32 cellular contexts compared by ENCODE assay signal in the genomic region with DNA sequence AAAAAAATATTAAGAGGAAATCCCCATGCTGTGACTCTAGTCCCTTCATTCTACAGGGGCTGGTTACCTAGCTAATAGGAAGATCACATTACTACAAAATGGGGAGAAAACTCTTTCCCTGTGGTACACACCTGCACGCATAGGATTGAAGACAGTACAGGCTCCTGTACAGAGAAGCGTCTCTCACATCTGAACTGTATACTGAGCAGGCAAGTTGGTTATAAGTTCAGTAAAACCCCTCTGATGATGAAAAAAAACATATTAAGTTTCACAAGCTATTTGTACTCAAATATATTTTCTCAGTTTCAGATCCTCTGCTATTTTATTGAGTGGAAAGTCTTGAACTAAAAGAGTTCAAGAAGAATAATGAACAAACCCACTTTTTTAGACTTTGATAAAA.
A peak's percentile ranks its signal among the peaks of the same experiment; 100 is the strongest.
DNase-seq lines count a peak whose midpoint lies in the region; ATAC-seq and FAIRE-seq lines count a peak whose summit lies in the region.
"Had no signal": no experiment of that assay in that cellular context is flagged by ENCODE, and none has a peak within 500 bp of the region (broad histone marks: within the 10 kb centered on the region; RNA-seq: fewer than 3 reads in every experiment).

No MANE protein-coding gene starts in this region.

- H3K27me3 Mint-ChIP-seq in activated T-cell treated with anti-CD3 and anti-CD28 coated beads, Interleukin-2, amount 50 U/mL, for 4 hours (ENCODE audit: low read depth): peaks cover 5% of the 10 kb centered on the region
- H3K27me3 Mint-ChIP-seq in activated naive CD8-positive, alpha-beta T cell treated with anti-CD3 and anti-CD28 coated beads, Interleukin-2, amount 50 U/mL, for 24 hours: peaks cover 13% of the 10 kb centered on the region
- H3K27me3 Mint-ChIP-seq: activated naive CD8-positive, alpha-beta T cell treated with anti-CD3 and anti-CD28 coated beads, Interleukin-2, amount 10 ng/mL, durations not matched to agents 7 days and 5 days had no signal

- no peak overlapping the region for H3K27ac Mint-ChIP-seq in activated naive CD8-positive, alpha-beta T cell treated with anti-CD3 and anti-CD28 coated beads, Interleukin-2, amount 50 U/mL, for 24 hours
- H3K27ac Mint-ChIP-seq: activated naive CD8-positive, alpha-beta T cell treated with anti-CD3 and anti-CD28 coated beads, Interleukin-2, amount 10 ng/mL, durations not matched to agents 7 days and 5 days; B cell; CD4-positive, alpha-beta memory T cell; neural progenitor cell; stimulated activated naive CD8-positive, alpha-beta T cell treated with anti-CD3 and anti-CD28 coated beads, Interleukin-15, Interleukin-2, amounts not matched to agents 100 ng/mL and 50 ng/mL, for 24 hours; T-cell had no signal

- ATAC-seq in GM18498 (IDR thresholded peaks at IDR 0.05; ENCODE audit: unreplicated experiment) (peak; percentile 57), GM21786 (IDR thresholded peaks at IDR 0.05; ENCODE audit: unreplicated experiment) (peak; percentile 48), HG03378 (IDR thresholded peaks at IDR 0.05; ENCODE audit: unreplicated experiment) (peak; percentile 62)
- no peak for ATAC-seq in activated T-cell treated with anti-CD3 and anti-CD28 coated beads, Interleukin-2, amount 50 U/mL, for 4 hours
- ATAC-seq in activated naive CD8-positive, alpha-beta T cell treated with anti-CD3 and anti-CD28 coated beads, Interleukin-2, amount 50 U/mL, for 24 hours: no peak
- ATAC-seq: left ventricle myocardium superior, right cardiac atrium, T-cell had no signal

- H3K36me3 Mint-ChIP-seq in activated T-cell treated with anti-CD3 and anti-CD28 coated beads, Interleukin-2, amount 50 U/mL, for 4 hours (ENCODE audit: insufficient read depth): no peaks in the 10 kb centered on the region
- no peaks in the 10 kb centered on the region for H3K36me3 Mint-ChIP-seq in activated naive CD8-positive, alpha-beta T cell treated with anti-CD3 and anti-CD28 coated beads, Interleukin-2, amount 50 U/mL, for 24 hours (ENCODE audit: low read depth)
- H3K36me3 Mint-ChIP-seq: activated naive CD8-positive, alpha-beta T cell treated with anti-CD3 and anti-CD28 coated beads, Interleukin-2, amount 10 ng/mL, durations not matched to agents 7 days and 5 days; CD4-positive, alpha-beta memory T cell; T-cell had no signal

- no peak overlapping the region for H3K4me3 Mint-ChIP-seq in activated T-cell treated with anti-CD3 and anti-CD28 coated beads, Interleukin-2, amount 50 U/mL, for 4 hours
- no peak overlapping the region for H3K4me3 Mint-ChIP-seq in activated naive CD8-positive, alpha-beta T cell treated with anti-CD3 and anti-CD28 coated beads, Interleukin-2, amount 50 U/mL, for 24 hours
- H3K4me3 Mint-ChIP-seq: activated naive CD8-positive, alpha-beta T cell treated with anti-CD3 and anti-CD28 coated beads, Interleukin-2, amount 10 ng/mL, durations not matched to agents 7 days and 5 days; B cell; CD4-positive, alpha-beta memory T cell; neural progenitor cell; stimulated activated naive CD8-positive, alpha-beta T cell treated with anti-CD3 and anti-CD28 coated beads, Interleukin-15, Interleukin-2, amounts not matched to agents 100 ng/mL and 50 ng/mL, for 24 hours; T-cell had no signal

- H3K4me1 Mint-ChIP-seq in activated T-cell treated with anti-CD3 and anti-CD28 coated beads, Interleukin-2, amount 50 U/mL, for 4 hours (ENCODE audit: low read depth): no peaks in the 10 kb centered on the region
- H3K4me1 Mint-ChIP-seq in activated naive CD8-positive, alpha-beta T cell treated with anti-CD3 and anti-CD28 coated beads, Interleukin-2, amount 50 U/mL, for 24 hours: peaks cover 5% of the 10 kb centered on the region
- H3K4me1 Mint-ChIP-seq: activated naive CD8-positive, alpha-beta T cell treated with anti-CD3 and anti-CD28 coated beads, Interleukin-2, amount 10 ng/mL, durations not matched to agents 7 days and 5 days; B cell; CD4-positive, alpha-beta memory T cell; T-cell had no signal

- FAIRE-seq in frontal cortex (lab: Jason Lieb, UNC): peak; percentile 17
- FAIRE-seq: D721Med, HTR-8/SVneo, islet of Langerhans had no signal

- DNase-seq in frontal cortex (ENCODE audit: low spot score in 2 of 2): no peak
- no peak for DNase-seq in activated T-cell treated with anti-CD3 and anti-CD28 coated beads, Interleukin-2, amount 50 U/mL, for 4 hours
- DNase-seq in NCI-H526 treated with DMSO at 0.1 percent for 48 hours (lab: John Stamatoyannopoulos, UW): no peak
- DNase-seq in occipital lobe (lab: John Stamatoyannopoulos, UW): no peak
- no peak for DNase-seq in activated naive CD8-positive, alpha-beta T cell treated with anti-CD3 and anti-CD28 coated beads, Interleukin-2, amount 50 U/mL, for 24 hours
- DNase-seq: activated CD4-positive, alpha-beta T cell treated with anti-CD3 and anti-CD28 coated beads for 48 hours; activated gamma-delta T cell treated with Interleukin-2 at 50 U/mL for 16 hours; activated naive CD8-positive, alpha-beta T cell treated with anti-CD3 and anti-CD28 coated beads, Interleukin-2, amount 10 ng/mL, durations not matched to agents 7 days and 5 days; caudate nucleus; CD4-positive, alpha-beta memory T cell; cortex of kidney; effector memory CD4-positive, alpha-beta T cell; erythroblast; left ventricle myocardium superior; NCI-H1105; NCI-H187 treated with DMSO at 0.1 percent for 48 hours; NCI-H2171; NCI-H510A; posterior cingulate gyrus; right cardiac atrium; T-cell; uterus; WERI-Rb-1 had no signal

- H3K9me3 Mint-ChIP-seq in activated T-cell treated with anti-CD3 and anti-CD28 coated beads, Interleukin-2, amount 50 U/mL, for 4 hours: peaks cover 7% of the 10 kb centered on the region
- peaks cover 18% of the 10 kb centered on the region for H3K9me3 Mint-ChIP-seq in activated naive CD8-positive, alpha-beta T cell treated with anti-CD3 and anti-CD28 coated beads, Interleukin-2, amount 50 U/mL, for 24 hours

Comparison
In these comparisons a context has a peak if more than half of its experiments do, and no peak if none do; other contexts are left out.
1. ATAC-seq: peak in GM18498 (single experiment), GM21786 (single experiment) and HG03378 (single experiment); none in activated T-cell treated with anti-CD3 and anti-CD28 coated beads, Interleukin-2, amount 50 U/mL, for 4 hours (0 of 2) and activated naive CD8-positive, alpha-beta T cell treated with anti-CD3 and anti-CD28 coated beads, Interleukin-2, amount 50 U/mL, for 24 hours (single experiment).